ENCODE assay signal across 1 cellular context in the genomic region with DNA sequence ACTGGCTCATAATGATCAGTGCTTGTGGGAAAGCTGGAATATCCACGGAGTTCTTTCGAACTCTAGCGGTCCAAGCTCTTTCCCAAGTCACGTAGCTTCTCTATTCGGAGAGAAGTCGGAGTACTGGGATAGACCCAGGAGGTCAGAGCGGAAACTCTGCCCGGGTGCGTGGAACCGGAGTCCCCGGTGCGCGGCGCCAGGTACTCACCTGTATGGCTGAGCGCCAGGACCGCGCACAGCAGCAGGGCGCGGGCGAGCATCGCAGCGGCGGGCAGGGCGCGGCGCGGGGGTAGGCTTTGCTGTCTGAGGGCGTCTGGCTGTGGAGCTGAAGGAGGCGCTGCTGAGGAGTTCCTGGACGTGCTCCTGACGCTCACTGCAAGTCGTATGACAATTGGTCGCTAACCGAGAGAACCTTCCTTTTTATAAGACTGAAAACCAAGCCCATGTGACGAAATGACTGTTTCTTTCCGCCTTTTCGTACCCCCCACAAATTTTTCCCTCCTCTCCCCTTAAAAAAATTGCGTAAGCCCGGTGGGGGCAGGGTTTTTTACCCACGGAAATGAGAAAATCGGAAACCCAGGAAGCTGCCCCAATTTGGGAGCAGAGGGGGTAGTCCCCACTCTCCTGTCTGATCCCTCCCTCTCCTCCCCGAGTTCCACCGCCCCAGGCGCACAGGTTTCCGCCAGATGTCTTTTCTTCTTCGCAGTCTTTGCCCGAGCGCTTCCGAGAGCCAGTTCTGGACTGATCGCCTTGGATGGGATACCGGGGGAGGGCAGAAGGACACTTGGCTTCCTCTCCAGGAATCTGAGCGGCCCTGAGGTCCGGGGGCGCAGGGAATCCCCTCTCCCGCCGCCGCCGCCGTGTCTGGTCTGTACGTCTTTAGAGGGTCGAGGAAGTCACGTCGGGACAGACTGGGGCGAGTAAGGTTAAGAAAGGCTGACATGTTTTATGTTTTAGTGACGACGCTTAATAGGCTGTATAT.
TF ChIP-seq lines count a peak whose summit lies in the region.

A gene (minus strand): TSS at position 393 of the 982 bp plus-strand sequence. CDS start 133 bp downstream, at position 260.

TF ChIP-seq in HepG2, 621 proteins besides CTCF, POLR2A, EP300 and RAD21 (continued from another document):
- TF ChIP-seq, protein P1, sequence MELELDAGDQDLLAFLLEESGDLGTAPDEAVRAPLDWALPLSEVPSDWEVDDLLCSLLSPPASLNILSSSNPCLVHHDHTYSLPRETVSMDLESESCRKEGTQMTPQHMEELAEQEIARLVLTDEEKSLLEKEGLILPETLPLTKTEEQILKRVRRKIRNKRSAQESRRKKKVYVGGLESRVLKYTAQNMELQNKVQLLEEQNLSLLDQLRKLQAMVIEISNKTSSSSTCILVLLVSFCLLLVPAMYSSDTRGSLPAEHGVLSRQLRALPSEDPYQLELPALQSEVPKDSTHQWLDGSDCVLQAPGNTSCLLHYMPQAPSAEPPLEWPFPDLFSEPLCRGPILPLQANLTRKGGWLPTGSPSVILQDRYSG (CRISPR knock-in tag; IDR thresholded peaks at IDR 0.05): no peak
- TF ChIP-seq, protein P2, sequence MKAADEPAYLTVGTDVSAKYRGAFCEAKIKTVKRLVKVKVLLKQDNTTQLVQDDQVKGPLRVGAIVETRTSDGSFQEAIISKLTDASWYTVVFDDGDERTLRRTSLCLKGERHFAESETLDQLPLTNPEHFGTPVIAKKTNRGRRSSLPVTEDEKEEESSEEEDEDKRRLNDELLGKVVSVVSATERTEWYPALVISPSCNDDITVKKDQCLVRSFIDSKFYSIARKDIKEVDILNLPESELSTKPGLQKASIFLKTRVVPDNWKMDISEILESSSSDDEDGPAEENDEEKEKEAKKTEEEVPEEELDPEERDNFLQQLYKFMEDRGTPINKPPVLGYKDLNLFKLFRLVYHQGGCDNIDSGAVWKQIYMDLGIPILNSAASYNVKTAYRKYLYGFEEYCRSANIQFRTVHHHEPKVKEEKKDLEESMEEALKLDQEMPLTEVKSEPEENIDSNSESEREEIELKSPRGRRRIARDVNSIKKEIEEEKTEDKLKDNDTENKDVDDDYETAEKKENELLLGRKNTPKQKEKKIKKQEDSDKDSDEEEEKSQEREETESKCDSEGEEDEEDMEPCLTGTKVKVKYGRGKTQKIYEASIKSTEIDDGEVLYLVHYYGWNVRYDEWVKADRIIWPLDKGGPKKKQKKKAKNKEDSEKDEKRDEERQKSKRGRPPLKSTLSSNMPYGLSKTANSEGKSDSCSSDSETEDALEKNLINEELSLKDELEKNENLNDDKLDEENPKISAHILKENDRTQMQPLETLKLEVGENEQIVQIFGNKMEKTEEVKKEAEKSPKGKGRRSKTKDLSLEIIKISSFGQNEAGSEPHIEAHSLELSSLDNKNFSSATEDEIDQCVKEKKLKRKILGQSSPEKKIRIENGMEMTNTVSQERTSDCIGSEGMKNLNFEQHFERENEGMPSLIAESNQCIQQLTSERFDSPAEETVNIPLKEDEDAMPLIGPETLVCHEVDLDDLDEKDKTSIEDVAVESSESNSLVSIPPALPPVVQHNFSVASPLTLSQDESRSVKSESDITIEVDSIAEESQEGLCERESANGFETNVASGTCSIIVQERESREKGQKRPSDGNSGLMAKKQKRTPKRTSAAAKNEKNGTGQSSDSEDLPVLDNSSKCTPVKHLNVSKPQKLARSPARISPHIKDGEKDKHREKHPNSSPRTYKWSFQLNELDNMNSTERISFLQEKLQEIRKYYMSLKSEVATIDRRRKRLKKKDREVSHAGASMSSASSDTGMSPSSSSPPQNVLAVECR (CRISPR knock-in tag; IDR thresholded peaks at IDR 0.05; ENCODE audit: borderline replicate concordance): no peak
- TF ChIP-seq FLYWCH1 (CRISPR knock-in tag; IDR thresholded peaks at IDR 0.05) (no peak), ZNF34 (CRISPR knock-in tag; IDR thresholded peaks at IDR 0.05; ENCODE audit: borderline replicate concordance) (no peak), SNAPC2 (CRISPR knock-in tag; IDR thresholded peaks at IDR 0.05) (no peak), ZNF788 (CRISPR knock-in tag; IDR thresholded peaks at IDR 0.05; ENCODE audit: borderline replicate concordance) (no peak), ZNF839 (CRISPR knock-in tag; IDR thresholded peaks at IDR 0.05; ENCODE audit: borderline replicate concordance) (no peak), FOXP1 (IDR thresholded peaks at IDR 0.05) (no peak), FOXP1 (CRISPR knock-in tag; IDR thresholded peaks at IDR 0.05) (no peak), SALL1 (CRISPR knock-in tag; IDR thresholded peaks at IDR 0.05) (no peak), ZNF329 (CRISPR knock-in tag; IDR thresholded peaks at IDR 0.05; ENCODE audit: low read depth) (no peak), NFYC (CRISPR knock-in tag; IDR thresholded peaks at IDR 0.05) (no peak)
- TF ChIP-seq, protein P3, sequence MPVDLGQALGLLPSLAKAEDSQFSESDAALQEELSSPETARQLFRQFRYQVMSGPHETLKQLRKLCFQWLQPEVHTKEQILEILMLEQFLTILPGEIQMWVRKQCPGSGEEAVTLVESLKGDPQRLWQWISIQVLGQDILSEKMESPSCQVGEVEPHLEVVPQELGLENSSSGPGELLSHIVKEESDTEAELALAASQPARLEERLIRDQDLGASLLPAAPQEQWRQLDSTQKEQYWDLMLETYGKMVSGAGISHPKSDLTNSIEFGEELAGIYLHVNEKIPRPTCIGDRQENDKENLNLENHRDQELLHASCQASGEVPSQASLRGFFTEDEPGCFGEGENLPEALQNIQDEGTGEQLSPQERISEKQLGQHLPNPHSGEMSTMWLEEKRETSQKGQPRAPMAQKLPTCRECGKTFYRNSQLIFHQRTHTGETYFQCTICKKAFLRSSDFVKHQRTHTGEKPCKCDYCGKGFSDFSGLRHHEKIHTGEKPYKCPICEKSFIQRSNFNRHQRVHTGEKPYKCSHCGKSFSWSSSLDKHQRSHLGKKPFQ (CRISPR knock-in tag; IDR thresholded peaks at IDR 0.05; ENCODE audit: insufficient replicate concordance): no peak
- TF ChIP-seq, protein P4, sequence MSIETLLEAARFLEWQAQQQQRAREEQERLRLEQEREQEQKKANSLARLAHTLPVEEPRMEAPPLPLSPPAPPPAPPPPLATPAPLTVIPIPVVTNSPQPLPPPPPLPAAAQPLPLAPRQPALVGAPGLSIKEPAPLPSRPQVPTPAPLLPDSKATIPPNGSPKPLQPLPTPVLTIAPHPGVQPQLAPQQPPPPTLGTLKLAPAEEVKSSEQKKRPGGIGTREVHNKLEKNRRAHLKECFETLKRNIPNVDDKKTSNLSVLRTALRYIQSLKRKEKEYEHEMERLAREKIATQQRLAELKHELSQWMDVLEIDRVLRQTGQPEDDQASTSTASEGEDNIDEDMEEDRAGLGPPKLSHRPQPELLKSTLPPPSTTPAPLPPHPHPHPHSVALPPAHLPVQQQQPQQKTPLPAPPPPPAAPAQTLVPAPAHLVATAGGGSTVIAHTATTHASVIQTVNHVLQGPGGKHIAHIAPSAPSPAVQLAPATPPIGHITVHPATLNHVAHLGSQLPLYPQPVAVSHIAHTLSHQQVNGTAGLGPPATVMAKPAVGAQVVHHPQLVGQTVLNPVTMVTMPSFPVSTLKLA (IDR thresholded peaks at IDR 0.05): no peak
- TF ChIP-seq, protein P5, sequence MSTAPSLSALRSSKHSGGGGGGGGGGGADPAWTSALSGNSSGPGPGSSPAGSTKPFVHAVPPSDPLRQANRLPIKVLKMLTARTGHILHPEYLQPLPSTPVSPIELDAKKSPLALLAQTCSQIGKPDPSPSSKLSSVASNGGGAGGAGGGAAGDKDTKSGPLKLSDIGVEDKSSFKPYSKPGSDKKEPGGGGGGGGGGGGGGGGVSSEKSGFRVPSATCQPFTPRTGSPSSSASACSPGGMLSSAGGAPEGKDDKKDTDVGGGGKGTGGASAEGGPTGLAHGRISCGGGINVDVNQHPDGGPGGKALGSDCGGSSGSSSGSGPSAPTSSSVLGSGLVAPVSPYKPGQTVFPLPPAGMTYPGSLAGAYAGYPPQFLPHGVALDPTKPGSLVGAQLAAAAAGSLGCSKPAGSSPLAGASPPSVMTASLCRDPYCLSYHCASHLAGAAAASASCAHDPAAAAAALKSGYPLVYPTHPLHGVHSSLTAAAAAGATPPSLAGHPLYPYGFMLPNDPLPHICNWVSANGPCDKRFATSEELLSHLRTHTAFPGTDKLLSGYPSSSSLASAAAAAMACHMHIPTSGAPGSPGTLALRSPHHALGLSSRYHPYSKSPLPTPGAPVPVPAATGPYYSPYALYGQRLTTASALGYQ (CRISPR knock-in tag; IDR thresholded peaks at IDR 0.05): no peak
- TF ChIP-seq, protein P6, sequence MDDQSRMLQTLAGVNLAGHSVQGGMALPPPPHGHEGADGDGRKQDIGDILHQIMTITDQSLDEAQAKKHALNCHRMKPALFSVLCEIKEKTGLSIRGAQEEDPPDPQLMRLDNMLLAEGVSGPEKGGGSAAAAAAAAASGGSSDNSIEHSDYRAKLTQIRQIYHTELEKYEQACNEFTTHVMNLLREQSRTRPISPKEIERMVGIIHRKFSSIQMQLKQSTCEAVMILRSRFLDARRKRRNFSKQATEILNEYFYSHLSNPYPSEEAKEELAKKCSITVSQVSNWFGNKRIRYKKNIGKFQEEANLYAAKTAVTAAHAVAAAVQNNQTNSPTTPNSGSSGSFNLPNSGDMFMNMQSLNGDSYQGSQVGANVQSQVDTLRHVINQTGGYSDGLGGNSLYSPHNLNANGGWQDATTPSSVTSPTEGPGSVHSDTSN (CRISPR knock-in tag; IDR thresholded peaks at IDR 0.05; ENCODE audit: borderline replicate concordance): no peak
- TF ChIP-seq, protein P7, sequence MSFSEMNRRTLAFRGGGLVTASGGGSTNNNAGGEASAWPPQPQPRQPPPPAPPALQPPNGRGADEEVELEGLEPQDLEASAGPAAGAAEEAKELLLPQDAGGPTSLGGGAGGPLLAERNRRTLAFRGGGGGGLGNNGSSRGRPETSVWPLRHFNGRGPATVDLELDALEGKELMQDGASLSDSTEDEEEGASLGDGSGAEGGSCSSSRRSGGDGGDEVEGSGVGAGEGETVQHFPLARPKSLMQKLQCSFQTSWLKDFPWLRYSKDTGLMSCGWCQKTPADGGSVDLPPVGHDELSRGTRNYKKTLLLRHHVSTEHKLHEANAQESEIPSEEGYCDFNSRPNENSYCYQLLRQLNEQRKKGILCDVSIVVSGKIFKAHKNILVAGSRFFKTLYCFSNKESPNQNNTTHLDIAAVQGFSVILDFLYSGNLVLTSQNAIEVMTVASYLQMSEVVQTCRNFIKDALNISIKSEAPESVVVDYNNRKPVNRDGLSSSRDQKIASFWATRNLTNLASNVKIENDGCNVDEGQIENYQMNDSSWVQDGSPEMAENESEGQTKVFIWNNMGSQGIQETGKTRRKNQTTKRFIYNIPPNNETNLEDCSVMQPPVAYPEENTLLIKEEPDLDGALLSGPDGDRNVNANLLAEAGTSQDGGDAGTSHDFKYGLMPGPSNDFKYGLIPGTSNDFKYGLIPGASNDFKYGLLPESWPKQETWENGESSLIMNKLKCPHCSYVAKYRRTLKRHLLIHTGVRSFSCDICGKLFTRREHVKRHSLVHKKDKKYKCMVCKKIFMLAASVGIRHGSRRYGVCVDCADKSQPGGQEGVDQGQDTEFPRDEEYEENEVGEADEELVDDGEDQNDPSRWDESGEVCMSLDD (CRISPR knock-in tag; IDR thresholded peaks at IDR 0.05; ENCODE audit: borderline replicate concordance): no peak
